1 cellular context compared by ENCODE assay signal in the genomic region with DNA sequence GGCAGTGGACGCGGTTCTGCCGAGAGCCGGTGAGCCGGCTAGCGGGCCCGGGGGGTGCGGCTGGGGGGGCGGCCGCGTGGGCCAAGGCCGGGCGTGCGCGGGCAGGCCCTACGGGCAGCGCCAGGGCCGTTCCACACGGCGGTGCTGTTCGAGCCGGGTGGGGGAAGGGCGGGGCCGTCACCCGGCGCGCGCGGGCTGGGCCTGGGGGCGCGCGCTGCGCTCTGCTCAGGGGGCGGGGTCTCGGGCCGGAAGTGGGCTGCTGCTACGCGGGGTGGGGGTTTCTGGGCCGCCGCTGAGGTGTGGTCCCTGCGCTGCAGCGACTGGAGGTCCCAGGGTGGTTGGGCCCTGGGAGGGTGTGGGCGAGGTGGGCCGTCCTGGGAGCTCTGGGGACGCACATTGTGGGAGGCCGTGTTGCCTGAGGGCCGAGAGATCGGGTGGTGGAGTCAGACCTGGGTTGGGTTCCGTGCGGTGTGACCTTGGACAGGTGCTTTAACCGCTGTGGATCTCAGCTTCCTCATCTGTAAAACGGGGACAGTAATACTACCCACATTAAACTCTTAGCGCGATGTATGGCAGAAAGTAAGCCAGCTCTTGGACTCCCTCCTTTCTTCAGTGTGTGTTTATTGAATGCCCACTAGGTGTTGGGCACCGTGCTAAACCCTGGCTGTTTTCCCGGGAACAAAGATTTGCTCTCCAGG.
TF ChIP-seq lines count a peak whose summit lies in the region.

No MANE protein-coding gene starts in this region.

TF ChIP-seq in HEK293, 187 proteins besides CTCF, POLR2A, EP300 and RAD21 (continued from another document):
- no peak for TF ChIP-seq ZNF302 (tag by site-specific recombination; IDR thresholded peaks at IDR 0.05; ENCODE audit: low read depth)
- TF ChIP-seq, protein P1, sequence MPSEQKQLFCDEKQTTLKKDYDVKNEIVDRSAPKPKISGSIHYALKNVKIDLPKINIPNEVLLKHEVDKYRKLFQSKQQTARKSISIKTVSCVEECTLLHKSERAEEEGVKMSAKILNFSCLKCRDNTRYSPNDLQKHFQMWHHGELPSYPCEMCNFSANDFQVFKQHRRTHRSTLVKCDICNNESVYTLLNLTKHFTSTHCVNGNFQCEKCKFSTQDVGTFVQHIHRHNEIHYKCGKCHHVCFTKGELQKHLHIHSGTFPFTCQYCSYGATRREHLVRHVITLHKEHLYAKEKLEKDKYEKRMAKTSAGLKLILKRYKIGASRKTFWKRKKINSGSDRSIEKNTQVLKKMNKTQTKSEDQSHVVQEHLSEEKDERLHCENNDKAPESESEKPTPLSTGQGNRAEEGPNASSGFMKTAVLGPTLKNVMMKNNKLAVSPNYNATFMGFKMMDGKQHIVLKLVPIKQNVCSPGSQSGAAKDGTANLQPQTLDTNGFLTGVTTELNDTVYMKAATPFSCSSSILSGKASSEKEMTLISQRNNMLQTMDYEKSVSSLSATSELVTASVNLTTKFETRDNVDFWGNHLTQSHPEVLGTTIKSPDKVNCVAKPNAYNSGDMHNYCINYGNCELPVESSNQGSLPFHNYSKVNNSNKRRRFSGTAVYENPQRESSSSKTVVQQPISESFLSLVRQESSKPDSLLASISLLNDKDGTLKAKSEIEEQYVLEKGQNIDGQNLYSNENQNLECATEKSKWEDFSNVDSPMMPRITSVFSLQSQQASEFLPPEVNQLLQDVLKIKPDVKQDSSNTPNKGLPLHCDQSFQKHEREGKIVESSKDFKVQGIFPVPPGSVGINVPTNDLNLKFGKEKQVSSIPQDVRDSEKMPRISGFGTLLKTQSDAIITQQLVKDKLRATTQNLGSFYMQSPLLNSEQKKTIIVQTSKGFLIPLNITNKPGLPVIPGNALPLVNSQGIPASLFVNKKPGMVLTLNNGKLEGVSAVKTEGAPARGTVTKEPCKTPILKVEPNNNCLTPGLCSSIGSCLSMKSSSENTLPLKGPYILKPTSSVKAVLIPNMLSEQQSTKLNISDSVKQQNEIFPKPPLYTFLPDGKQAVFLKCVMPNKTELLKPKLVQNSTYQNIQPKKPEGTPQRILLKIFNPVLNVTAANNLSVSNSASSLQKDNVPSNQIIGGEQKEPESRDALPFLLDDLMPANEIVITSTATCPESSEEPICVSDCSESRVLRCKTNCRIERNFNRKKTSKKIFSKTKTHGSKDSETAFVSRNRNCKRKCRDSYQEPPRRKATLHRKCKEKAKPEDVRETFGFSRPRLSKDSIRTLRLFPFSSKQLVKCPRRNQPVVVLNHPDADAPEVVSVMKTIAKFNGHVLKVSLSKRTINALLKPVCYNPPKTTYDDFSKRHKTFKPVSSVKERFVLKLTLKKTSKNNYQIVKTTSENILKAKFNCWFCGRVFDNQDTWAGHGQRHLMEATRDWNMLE (tag by site-specific recombination; conservative IDR thresholded peaks at IDR 0.05; ENCODE audit: low read depth), result no peak
